Comparison of ENCODE assay signal across 9 cellular contexts in the genomic region with DNA sequence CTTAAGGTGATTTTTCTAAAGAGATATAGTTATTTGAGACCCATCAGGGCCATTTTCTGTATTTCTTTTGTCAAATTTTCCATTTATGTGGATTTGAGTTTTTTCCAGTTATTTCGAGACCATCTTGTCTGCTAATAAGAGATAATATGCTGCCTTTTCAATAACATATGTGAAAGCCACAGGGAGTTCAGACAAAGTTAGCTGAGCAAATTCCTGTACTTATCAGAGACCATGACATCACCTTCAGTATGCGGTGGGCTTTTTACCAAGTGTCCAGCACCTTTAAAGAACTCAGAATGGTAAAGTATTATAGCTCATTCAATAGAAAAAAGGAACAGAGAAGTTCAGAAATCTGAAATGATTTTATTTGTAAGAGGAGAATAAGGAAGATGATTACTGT. TPM values are rescaled to one million over a fixed set of nuclear protein-coding genes. Genes with fewer than 3 reads are reported as not detected.
"Had no signal": no experiment of that assay in that cellular context is flagged by ENCODE, and none has a peak within 500 bp of the region (broad histone marks: within the 10 kb centered on the region; RNA-seq: fewer than 3 reads in every experiment).

No MANE protein-coding gene starts in this region.

- DNase-seq: GM23248, GOT3, H7, HFFc6, IMR-90, KG1 had no signal

- ATAC-seq: HCT116, K562 had no signal

RNA-seq across cellular contexts. Expression of a gene that starts 11.7 kb away (rescaled TPM):
- total RNA-seq: HFFc6, HT-29, IMR-90, K562 had no signal
